ENCODE assay signal across 2 cellular contexts in the genomic region with DNA sequence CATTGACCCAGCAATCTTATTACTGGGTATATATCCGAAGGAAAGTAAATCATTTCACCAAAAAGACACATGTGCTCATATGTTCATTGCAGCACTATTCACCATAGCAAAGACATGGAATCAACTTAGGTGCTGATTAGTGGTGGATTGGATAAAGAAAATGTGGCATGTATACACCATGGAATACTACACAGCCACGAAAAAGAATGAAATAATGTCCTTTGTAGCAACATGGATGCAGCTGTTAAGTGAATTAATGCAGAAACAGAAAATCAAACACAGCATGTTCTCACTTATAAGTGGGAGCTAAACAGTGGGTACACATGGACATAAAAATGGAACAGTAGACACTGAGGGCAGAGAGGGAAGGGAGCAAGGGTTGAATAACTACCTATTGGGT. TPM values are rescaled to one million over a fixed set of nuclear protein-coding genes. Genes with fewer than 3 reads are reported as not detected.
"Had no signal": no experiment of that assay in that cellular context is flagged by ENCODE, and none has a peak within 500 bp of the region (broad histone marks: within the 10 kb centered on the region; RNA-seq: fewer than 3 reads in every experiment).

No MANE protein-coding gene starts in this region.

RNA-seq across cellular contexts. Expression of a gene that starts 11.5 kb away (rescaled TPM):
- total RNA-seq: G401, GM12878 had no signal
- polyA plus RNA-seq: GM12878 had no signal
